In the genomic region with DNA sequence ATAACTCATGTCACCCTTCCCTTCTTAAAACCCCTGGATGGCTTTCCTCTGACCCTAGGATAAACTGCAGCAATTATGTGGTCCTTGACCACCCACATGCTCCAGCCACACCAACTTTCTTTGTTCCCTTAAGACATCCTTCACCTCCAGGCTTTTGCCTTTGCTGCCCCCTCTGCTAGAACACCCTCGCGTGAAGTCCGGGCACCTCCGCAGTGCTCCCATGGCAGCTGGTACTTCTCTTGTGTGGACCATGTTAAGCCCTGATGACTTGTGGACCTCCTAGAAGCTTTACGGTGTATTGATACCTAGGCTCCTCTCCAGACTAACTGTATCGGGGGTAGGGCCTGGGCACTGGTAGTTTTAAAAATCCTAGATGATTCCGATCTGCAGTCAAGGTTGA, we compare ENCODE assay signal across 11 cellular contexts. TPM values are rescaled to one million over a fixed set of nuclear protein-coding genes. Genes with fewer than 3 reads are reported as not detected.
DNase-seq lines count a peak whose midpoint lies in the region; ATAC-seq and TF ChIP-seq lines count a peak whose summit lies in the region.
"Had no signal": no experiment of that assay in that cellular context is flagged by ENCODE, and none has a peak within 500 bp of the region (broad histone marks: within the 10 kb centered on the region; RNA-seq: fewer than 3 reads in every experiment).

No MANE protein-coding gene starts in this region.

- no peaks in the 10 kb centered on the region for H3K36me3 ChIP-seq in spleen

- no peak for ATAC-seq in activated CD8-positive, alpha-beta memory T cell treated with anti-CD3 and anti-CD28 coated beads, Interleukin-2, amount 10 ng/mL, durations not matched to agents 7 days and 5 days
- ATAC-seq in GM18861 (IDR thresholded peaks at IDR 0.05; ENCODE audit: unreplicated experiment), result no peak
- ATAC-seq in GM19035 (IDR thresholded peaks at IDR 0.05; ENCODE audit: unreplicated experiment), result no peak

- peak overlapping the region; percentile 79 for H3K4me3 Mint-ChIP-seq in activated CD8-positive, alpha-beta memory T cell treated with anti-CD3 and anti-CD28 coated beads, Interleukin-2, amount 10 ng/mL, durations not matched to agents 7 days and 5 days
- H3K4me3 Mint-ChIP-seq in glutamatergic neuron (ENCODE audit: unreplicated experiment), result peak overlapping the region; percentile 94

- no peak for TF ChIP-seq CTCF in VCaP (conservative IDR thresholded peaks at IDR 0.05)
- no peak for TF ChIP-seq CTCF in glutamatergic neuron (IDR thresholded peaks at IDR 0.05; ENCODE audit: partially characterized antibody, unreplicated experiment)
- TF ChIP-seq CTCF in spleen (IDR thresholded peaks at IDR 0.05 in 8 of 11, conservative IDR thresholded peaks at IDR 0.05 in 3 of 11), result no peak

- H3K27ac ChIP-seq in VCaP (peak overlapping the region; percentile 65; the same call in 1 of the 2 replicates), spleen (peak overlapping the region in 5 of 8 donors; percentile 70 to 87 (median 77))

- CTCF ChIA-PET in activated CD8-positive, alpha-beta memory T cell treated with anti-CD3 and anti-CD28 coated beads, Interleukin-2, amount 10 ng/mL, durations not matched to agents 7 days and 5 days (lab: Charles Lee), result interaction anchor here (0.7 to 3.4 kb wide), 6 partner anchors 11 to 161 kb away, joined by 3 to 32 read pairs (median 3); a partner anchor contains a TSS

- no peaks in the 10 kb centered on the region for H3K9me3 Mint-ChIP-seq in activated CD8-positive, alpha-beta memory T cell treated with anti-CD3 and anti-CD28 coated beads, Interleukin-2, amount 10 ng/mL, durations not matched to agents 7 days and 5 days (ENCODE audit: low read depth)
- H3K9me3 Mint-ChIP-seq in glutamatergic neuron (ENCODE audit: unreplicated experiment), result peaks cover 6% of the 10 kb centered on the region

- peak overlapping the region in 4 of 8 donors; percentile 47 to 85 (median 60) for H3K4me3 ChIP-seq in spleen

- peaks cover 0 to 35% (median 23%) of the 10 kb centered on the region in 6 donors for H3K4me1 ChIP-seq in spleen

- H3K27ac Mint-ChIP-seq in activated CD8-positive, alpha-beta memory T cell treated with anti-CD3 and anti-CD28 coated beads, Interleukin-2, amount 10 ng/mL, durations not matched to agents 7 days and 5 days, result no peak overlapping the region
- H3K27ac Mint-ChIP-seq in glutamatergic neuron (ENCODE audit: unreplicated experiment), result no peak overlapping the region

- WGBS in spleen, 5 donors, result 91 to 96% (median 95%) methylated on average over 7 of the region's 7 CpGs

- DNase-seq in activated CD8-positive, alpha-beta memory T cell treated with anti-CD3 and anti-CD28 coated beads, Interleukin-2, amount 10 ng/mL, durations not matched to agents 7 days and 5 days, result no peak
- no peak for DNase-seq in activated CD8-positive, alpha-beta memory T cell treated with anti-CD3 and anti-CD28 coated beads, Interleukin-2, amount 50 U/mL, for 4 hours
- DNase-seq in glutamatergic neuron (no peak), spleen (peak; percentile 64), C1 segment of cervical spinal cord (lab: John Stamatoyannopoulos, UW) (no peak)
- DNase-seq: NCI-H1417 treated with DMSO at 0.1 percent for 48 hours had no signal

- TF ChIP-seq POLR2A in spleen (IDR thresholded peaks at IDR 0.05), result no peak

- peaks cover 0 to 30% (median 18%) of the 10 kb centered on the region in 7 donors for H3K27me3 ChIP-seq in spleen (replicated peaks in 1 of 7)

- no peaks in the 10 kb centered on the region for H3K9me3 ChIP-seq in spleen

- peaks cover 16% of the 10 kb centered on the region for H3K4me1 Mint-ChIP-seq in activated CD8-positive, alpha-beta memory T cell treated with anti-CD3 and anti-CD28 coated beads, Interleukin-2, amount 10 ng/mL, durations not matched to agents 7 days and 5 days
- peaks cover 3% of the 10 kb centered on the region for H3K4me1 Mint-ChIP-seq in glutamatergic neuron (ENCODE audit: low read depth, unreplicated experiment)

- no peaks in the 10 kb centered on the region for H3K36me3 Mint-ChIP-seq in activated CD8-positive, alpha-beta memory T cell treated with anti-CD3 and anti-CD28 coated beads, Interleukin-2, amount 10 ng/mL, durations not matched to agents 7 days and 5 days
- H3K36me3 Mint-ChIP-seq in glutamatergic neuron (ENCODE audit: unreplicated experiment), result no peaks in the 10 kb centered on the region

- H3K27me3 Mint-ChIP-seq in activated CD8-positive, alpha-beta memory T cell treated with anti-CD3 and anti-CD28 coated beads, Interleukin-2, amount 10 ng/mL, durations not matched to agents 7 days and 5 days, result peaks cover 34% of the 10 kb centered on the region
- peaks cover 19% of the 10 kb centered on the region for H3K27me3 Mint-ChIP-seq in glutamatergic neuron (ENCODE audit: unreplicated experiment)

- intact Hi-C loops in spleen (cut with DNase I; ENCODE audit: low total_unique reads), result no loop called here

RNA-seq across cellular contexts. Expression of a gene that starts 0.8 kb away (rescaled TPM):
- under 1 TPM; 0.21 to 0.29 TPM for total RNA-seq in activated CD8-positive, alpha-beta memory T cell treated with anti-CD3 and anti-CD28 coated beads, Interleukin-2, amount 10 ng/mL, durations not matched to agents 7 days and 5 days
- total RNA-seq in glutamatergic neuron (ENCODE audit: unreplicated experiment), result not detected
- 1 to 10 TPM in 1 of 7 donors, under 1 TPM in 5, not detected in 1; 0.38 to 1.6 (median 0.58) TPM for total RNA-seq in spleen
- polyA plus RNA-seq in spleen, result under 1 TPM; 0.42 to 0.80 (median 0.71) TPM

RNA-seq across cellular contexts. Expression of a gene that starts 3.9 kb away (rescaled TPM):
- total RNA-seq in activated CD8-positive, alpha-beta memory T cell treated with anti-CD3 and anti-CD28 coated beads, Interleukin-2, amount 10 ng/mL, durations not matched to agents 7 days and 5 days, result 1 to 10 TPM; 1.1 to 2.5 TPM
- total RNA-seq in glutamatergic neuron (ENCODE audit: unreplicated experiment) (1.3 TPM), spleen (under 1 TPM in 4 of 7 donors, not detected in 3; 0.27 to 0.82 (median 0.47) TPM)
- polyA plus RNA-seq in spleen, result under 1 TPM; 0.17 to 0.61 (median 0.42) TPM

RNA-seq across cellular contexts. Expression of a gene that starts 11.6 kb away (rescaled TPM):
- 10 to 100 TPM; 61.6 to 69.4 TPM for total RNA-seq in activated CD8-positive, alpha-beta memory T cell treated with anti-CD3 and anti-CD28 coated beads, Interleukin-2, amount 10 ng/mL, durations not matched to agents 7 days and 5 days
- total RNA-seq in glutamatergic neuron (ENCODE audit: unreplicated experiment) (35.5 TPM), spleen (10 to 100 TPM; 43.9 to 75.0 (median 50.2) TPM)
- polyA plus RNA-seq in spleen, result 10 to 100 TPM; 42.8 to 56.0 (median 44.3) TPM

RNA-seq across cellular contexts. Expression of a gene that starts 16.4 kb away (rescaled TPM):
- not detected for total RNA-seq in activated CD8-positive, alpha-beta memory T cell treated with anti-CD3 and anti-CD28 coated beads, Interleukin-2, amount 10 ng/mL, durations not matched to agents 7 days and 5 days
- total RNA-seq in glutamatergic neuron (ENCODE audit: unreplicated experiment) (not detected), spleen (not detected)
- not detected for polyA plus RNA-seq in spleen
- total RNA-seq: renal cortical epithelial cell had no signal
- polyA plus RNA-seq: esophagus had no signal

RNA-seq across cellular contexts. Expression of a gene that starts 26.0 kb away (rescaled TPM):
- not detected for total RNA-seq in activated CD8-positive, alpha-beta memory T cell treated with anti-CD3 and anti-CD28 coated beads, Interleukin-2, amount 10 ng/mL, durations not matched to agents 7 days and 5 days
- total RNA-seq in glutamatergic neuron (ENCODE audit: unreplicated experiment) (not detected), spleen (10 to 100 TPM in 1 of 7 donors, 1 to 10 TPM in 6; 1.8 to 14.8 (median 3.2) TPM)
- under 1 TPM; 0.27 to 0.93 (median 0.30) TPM for polyA plus RNA-seq in spleen
- total RNA-seq: renal cortical epithelial cell had no signal
